Comparison of ENCODE assay signal across 1 cellular context in genomic region chr7:2612445-2613112, GRCh38.
TF ChIP-seq lines count a peak whose summit lies in the region.

No MANE protein-coding gene starts in this region.

TF ChIP-seq in HepG2, 621 proteins besides CTCF, POLR2A, EP300 and RAD21:
- TF ChIP-seq ZFP91 (CRISPR knock-in tag; IDR thresholded peaks at IDR 0.05; ENCODE audit: borderline replicate concordance) (no peak), SP4 (CRISPR knock-in tag; IDR thresholded peaks at IDR 0.05) (peak; percentile 50; the same call in 1 of the 2 replicates), KDM1A (CRISPR knock-in tag; IDR thresholded peaks at IDR 0.05) (no peak), BORCS8-MEF2B (CRISPR knock-in tag; IDR thresholded peaks at IDR 0.05) (no peak), USF2 (IDR thresholded peaks at IDR 0.05; ENCODE audit: low read depth, low read length) (no peak), USF2 (CRISPR knock-in tag; IDR thresholded peaks at IDR 0.05; ENCODE audit: borderline replicate concordance) (no peak)
